In the genomic region with DNA sequence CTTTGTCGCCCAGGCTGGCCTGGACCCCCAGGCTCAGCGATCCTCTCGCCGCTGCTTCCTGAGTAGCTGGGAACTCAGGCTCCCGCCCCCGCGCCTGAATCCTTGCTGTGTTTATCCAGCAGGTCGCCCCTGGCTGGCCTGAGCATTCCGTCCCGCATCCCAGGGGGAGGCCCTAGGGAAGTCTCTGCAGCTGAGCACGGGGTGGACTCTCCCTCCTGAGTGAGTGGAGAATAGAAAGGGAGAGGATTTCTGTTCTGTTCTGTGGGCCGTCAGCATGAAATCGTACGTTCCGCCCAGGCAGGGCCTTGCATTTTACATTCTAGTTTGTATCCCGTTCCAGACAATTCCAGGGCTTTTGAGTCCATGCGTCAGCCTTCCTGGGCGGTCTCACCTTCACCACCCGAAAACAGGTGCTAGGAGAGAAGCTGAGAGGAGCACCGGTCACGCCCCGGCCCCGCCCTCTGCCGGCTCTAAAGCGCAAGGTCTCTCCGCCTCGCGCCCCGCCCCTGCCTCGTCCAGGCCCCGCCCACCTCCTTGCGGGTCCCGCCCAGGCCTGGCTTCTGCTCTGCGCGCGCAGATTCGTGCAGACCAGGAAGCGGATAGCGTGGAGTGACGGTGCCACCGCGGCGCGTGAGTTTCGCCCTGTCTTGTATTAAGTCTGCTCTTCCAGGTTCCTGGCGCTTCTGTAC, we compare ENCODE assay signal across 1 cellular context.
TF ChIP-seq lines count a peak whose summit lies in the region.

A gene (plus strand): TSS at position 586 of the 689 bp plus-strand sequence. CDS start 15,285 bp downstream, outside the sequence.

TF ChIP-seq in HepG2, 621 proteins besides CTCF, POLR2A, EP300 and RAD21 (continued from another document and continues in another):
- TF ChIP-seq, protein P1, sequence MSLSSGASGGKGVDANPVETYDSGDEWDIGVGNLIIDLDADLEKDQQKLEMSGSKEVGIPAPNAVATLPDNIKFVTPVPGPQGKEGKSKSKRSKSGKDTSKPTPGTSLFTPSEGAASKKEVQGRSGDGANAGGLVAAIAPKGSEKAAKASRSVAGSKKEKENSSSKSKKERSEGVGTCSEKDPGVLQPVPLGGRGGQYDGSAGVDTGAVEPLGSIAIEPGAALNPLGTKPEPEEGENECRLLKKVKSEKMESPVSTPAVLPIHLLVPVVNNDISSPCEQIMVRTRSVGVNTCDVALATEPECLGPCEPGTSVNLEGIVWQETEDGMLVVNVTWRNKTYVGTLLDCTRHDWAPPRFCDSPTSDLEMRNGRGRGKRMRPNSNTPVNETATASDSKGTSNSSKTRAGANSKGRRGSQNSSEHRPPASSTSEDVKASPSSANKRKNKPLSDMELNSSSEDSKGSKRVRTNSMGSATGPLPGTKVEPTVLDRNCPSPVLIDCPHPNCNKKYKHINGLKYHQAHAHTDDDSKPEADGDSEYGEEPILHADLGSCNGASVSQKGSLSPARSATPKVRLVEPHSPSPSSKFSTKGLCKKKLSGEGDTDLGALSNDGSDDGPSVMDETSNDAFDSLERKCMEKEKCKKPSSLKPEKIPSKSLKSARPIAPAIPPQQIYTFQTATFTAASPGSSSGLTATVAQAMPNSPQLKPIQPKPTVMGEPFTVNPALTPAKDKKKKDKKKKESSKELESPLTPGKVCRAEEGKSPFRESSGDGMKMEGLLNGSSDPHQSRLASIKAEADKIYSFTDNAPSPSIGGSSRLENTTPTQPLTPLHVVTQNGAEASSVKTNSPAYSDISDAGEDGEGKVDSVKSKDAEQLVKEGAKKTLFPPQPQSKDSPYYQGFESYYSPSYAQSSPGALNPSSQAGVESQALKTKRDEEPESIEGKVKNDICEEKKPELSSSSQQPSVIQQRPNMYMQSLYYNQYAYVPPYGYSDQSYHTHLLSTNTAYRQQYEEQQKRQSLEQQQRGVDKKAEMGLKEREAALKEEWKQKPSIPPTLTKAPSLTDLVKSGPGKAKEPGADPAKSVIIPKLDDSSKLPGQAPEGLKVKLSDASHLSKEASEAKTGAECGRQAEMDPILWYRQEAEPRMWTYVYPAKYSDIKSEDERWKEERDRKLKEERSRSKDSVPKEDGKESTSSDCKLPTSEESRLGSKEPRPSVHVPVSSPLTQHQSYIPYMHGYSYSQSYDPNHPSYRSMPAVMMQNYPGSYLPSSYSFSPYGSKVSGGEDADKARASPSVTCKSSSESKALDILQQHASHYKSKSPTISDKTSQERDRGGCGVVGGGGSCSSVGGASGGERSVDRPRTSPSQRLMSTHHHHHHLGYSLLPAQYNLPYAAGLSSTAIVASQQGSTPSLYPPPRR (CRISPR knock-in tag; IDR thresholded peaks at IDR 0.05; ENCODE audit: borderline replicate concordance), result no peak
- TF ChIP-seq FIP1L1 (IDR thresholded peaks at IDR 0.05; ENCODE audit: borderline replicate concordance, insufficient read depth, low read depth, low read length) (no peak), MTF2 (CRISPR knock-in tag; IDR thresholded peaks at IDR 0.05; ENCODE audit: borderline replicate concordance) (no peak), PCBP1 (IDR thresholded peaks at IDR 0.05; ENCODE audit: borderline replicate concordance, low read depth, low read length) (no peak), ZNF235 (CRISPR knock-in tag; IDR thresholded peaks at IDR 0.05; ENCODE audit: borderline replicate concordance) (no peak), RBM39 (IDR thresholded peaks at IDR 0.05; ENCODE audit: low read depth, low read length, poor library complexity, severe bottlenecking) (peak; percentile 23), CREB1 (IDR thresholded peaks at IDR 0.05) (peak; percentile 15; the same call in 1 of the 2 replicates), CREB1 (CRISPR knock-in tag; IDR thresholded peaks at IDR 0.05) (no peak), ZNF335 (CRISPR knock-in tag; IDR thresholded peaks at IDR 0.05) (0 out of 2 replicates have a peak, but pooled peaks have one; percentile 54), PHF8 (CRISPR knock-in tag; IDR thresholded peaks at IDR 0.05) (peak; percentile 66; the same call in 1 of the 2 replicates), ZNF3 (CRISPR knock-in tag; IDR thresholded peaks at IDR 0.05) (no peak), ZNF777 (CRISPR knock-in tag; IDR thresholded peaks at IDR 0.05) (no peak), PHF21A (CRISPR knock-in tag; IDR thresholded peaks at IDR 0.05) (peak; percentile 70), ZNF20 (CRISPR knock-in tag; IDR thresholded peaks at IDR 0.05) (no peak), SP4 (CRISPR knock-in tag; IDR thresholded peaks at IDR 0.05) (peak; percentile 90), DPF2 (CRISPR knock-in tag; IDR thresholded peaks at IDR 0.05; ENCODE audit: borderline replicate concordance, low read depth) (no peak), ZNF333 (CRISPR knock-in tag; IDR thresholded peaks at IDR 0.05; ENCODE audit: borderline replicate concordance) (no peak), SRF (IDR thresholded peaks at IDR 0.05; ENCODE audit: low read depth, low read length) (no peak), ISL2 (CRISPR knock-in tag; IDR thresholded peaks at IDR 0.05) (no peak), MZF1 (CRISPR knock-in tag; IDR thresholded peaks at IDR 0.05; ENCODE audit: borderline replicate concordance) (no peak)
- TF ChIP-seq, protein P2, sequence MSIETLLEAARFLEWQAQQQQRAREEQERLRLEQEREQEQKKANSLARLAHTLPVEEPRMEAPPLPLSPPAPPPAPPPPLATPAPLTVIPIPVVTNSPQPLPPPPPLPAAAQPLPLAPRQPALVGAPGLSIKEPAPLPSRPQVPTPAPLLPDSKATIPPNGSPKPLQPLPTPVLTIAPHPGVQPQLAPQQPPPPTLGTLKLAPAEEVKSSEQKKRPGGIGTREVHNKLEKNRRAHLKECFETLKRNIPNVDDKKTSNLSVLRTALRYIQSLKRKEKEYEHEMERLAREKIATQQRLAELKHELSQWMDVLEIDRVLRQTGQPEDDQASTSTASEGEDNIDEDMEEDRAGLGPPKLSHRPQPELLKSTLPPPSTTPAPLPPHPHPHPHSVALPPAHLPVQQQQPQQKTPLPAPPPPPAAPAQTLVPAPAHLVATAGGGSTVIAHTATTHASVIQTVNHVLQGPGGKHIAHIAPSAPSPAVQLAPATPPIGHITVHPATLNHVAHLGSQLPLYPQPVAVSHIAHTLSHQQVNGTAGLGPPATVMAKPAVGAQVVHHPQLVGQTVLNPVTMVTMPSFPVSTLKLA (IDR thresholded peaks at IDR 0.05), result peak; percentile 45; the same call in 1 of the 2 replicates
- TF ChIP-seq, protein P3, sequence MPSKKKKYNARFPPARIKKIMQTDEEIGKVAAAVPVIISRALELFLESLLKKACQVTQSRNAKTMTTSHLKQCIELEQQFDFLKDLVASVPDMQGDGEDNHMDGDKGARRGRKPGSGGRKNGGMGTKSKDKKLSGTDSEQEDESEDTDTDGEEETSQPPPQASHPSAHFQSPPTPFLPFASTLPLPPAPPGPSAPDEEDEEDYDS (CRISPR knock-in tag; IDR thresholded peaks at IDR 0.05), result peak; percentile 66
- TF ChIP-seq, protein P4, sequence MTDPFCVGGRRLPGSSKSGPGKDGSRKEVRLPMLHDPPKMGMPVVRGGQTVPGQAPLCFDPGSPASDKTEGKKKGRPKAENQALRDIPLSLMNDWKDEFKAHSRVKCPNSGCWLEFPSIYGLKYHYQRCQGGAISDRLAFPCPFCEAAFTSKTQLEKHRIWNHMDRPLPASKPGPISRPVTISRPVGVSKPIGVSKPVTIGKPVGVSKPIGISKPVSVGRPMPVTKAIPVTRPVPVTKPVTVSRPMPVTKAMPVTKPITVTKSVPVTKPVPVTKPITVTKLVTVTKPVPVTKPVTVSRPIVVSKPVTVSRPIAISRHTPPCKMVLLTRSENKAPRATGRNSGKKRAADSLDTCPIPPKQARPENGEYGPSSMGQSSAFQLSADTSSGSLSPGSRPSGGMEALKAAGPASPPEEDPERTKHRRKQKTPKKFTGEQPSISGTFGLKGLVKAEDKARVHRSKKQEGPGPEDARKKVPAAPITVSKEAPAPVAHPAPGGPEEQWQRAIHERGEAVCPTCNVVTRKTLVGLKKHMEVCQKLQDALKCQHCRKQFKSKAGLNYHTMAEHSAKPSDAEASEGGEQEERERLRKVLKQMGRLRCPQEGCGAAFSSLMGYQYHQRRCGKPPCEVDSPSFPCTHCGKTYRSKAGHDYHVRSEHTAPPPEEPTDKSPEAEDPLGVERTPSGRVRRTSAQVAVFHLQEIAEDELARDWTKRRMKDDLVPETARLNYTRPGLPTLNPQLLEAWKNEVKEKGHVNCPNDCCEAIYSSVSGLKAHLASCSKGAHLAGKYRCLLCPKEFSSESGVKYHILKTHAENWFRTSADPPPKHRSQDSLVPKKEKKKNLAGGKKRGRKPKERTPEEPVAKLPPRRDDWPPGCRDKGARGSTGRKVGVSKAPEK (CRISPR knock-in tag; IDR thresholded peaks at IDR 0.05; ENCODE audit: borderline replicate concordance), result no peak
- TF ChIP-seq, protein P5, sequence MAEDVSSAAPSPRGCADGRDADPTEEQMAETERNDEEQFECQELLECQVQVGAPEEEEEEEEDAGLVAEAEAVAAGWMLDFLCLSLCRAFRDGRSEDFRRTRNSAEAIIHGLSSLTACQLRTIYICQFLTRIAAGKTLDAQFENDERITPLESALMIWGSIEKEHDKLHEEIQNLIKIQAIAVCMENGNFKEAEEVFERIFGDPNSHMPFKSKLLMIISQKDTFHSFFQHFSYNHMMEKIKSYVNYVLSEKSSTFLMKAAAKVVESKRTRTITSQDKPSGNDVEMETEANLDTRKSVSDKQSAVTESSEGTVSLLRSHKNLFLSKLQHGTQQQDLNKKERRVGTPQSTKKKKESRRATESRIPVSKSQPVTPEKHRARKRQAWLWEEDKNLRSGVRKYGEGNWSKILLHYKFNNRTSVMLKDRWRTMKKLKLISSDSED (CRISPR knock-in tag; IDR thresholded peaks at IDR 0.05), result no peak
- TF ChIP-seq, protein P6, sequence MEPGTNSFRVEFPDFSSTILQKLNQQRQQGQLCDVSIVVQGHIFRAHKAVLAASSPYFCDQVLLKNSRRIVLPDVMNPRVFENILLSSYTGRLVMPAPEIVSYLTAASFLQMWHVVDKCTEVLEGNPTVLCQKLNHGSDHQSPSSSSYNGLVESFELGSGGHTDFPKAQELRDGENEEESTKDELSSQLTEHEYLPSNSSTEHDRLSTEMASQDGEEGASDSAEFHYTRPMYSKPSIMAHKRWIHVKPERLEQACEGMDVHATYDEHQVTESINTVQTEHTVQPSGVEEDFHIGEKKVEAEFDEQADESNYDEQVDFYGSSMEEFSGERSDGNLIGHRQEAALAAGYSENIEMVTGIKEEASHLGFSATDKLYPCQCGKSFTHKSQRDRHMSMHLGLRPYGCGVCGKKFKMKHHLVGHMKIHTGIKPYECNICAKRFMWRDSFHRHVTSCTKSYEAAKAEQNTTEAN (CRISPR knock-in tag; conservative IDR thresholded peaks at IDR 0.05), result peak; percentile 46; the same call in 1 of the 2 replicates
- TF ChIP-seq, protein P7, sequence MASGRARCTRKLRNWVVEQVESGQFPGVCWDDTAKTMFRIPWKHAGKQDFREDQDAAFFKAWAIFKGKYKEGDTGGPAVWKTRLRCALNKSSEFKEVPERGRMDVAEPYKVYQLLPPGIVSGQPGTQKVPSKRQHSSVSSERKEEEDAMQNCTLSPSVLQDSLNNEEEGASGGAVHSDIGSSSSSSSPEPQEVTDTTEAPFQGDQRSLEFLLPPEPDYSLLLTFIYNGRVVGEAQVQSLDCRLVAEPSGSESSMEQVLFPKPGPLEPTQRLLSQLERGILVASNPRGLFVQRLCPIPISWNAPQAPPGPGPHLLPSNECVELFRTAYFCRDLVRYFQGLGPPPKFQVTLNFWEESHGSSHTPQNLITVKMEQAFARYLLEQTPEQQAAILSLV (CRISPR knock-in tag; IDR thresholded peaks at IDR 0.05; ENCODE audit: borderline replicate concordance), result peak; percentile 72; the same call in 1 of the 2 replicates
- TF ChIP-seq, protein P8, sequence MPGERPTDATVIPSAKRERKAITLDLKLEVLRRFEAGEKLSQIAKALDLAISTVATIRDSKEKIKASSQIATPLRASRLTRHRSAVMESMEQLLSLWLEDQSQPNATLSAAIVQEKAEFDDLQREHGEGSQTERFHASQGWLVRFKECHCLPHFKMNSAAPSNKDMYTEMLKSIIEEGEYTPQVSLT (CRISPR knock-in tag; IDR thresholded peaks at IDR 0.05; ENCODE audit: borderline replicate concordance, low read depth), result no peak
- TF ChIP-seq, protein P9, sequence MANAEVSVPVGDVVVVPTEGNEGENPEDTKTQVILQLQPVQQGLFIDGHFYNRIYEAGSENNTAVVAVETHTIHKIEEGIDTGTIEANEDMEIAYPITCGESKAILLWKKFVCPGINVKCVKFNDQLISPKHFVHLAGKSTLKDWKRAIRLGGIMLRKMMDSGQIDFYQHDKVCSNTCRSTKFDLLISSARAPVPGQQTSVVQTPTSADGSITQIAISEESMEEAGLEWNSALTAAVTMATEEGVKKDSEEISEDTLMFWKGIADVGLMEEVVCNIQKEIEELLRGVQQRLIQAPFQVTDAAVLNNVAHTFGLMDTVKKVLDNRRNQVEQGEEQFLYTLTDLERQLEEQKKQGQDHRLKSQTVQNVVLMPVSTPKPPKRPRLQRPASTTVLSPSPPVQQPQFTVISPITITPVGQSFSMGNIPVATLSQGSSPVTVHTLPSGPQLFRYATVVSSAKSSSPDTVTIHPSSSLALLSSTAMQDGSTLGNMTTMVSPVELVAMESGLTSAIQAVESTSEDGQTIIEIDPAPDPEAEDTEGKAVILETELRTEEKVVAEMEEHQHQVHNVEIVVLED (CRISPR knock-in tag; IDR thresholded peaks at IDR 0.05; ENCODE audit: borderline replicate concordance), result no peak
